Comparison of ENCODE assay signal across 19 cellular contexts in the genomic region with DNA sequence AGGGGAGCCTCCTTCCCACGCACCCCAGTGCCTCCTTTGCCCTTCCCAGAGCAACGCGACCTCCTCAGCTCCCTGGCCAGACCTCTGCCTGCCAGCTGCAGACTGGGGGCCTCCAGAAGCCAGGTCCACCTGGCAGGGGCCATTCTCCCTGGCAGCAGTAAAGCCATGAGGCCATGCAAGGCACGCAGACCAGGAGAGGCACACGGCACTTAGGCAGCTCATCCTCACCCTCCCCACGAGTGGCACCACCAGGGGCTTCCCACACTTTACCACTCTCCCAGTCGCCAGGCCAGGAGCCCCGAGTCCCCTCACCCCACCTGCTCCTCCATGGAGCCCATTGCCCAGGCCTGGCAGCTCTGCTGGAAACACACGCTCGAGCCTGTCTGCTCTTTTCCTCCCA.
"Had no signal": no experiment of that assay in that cellular context is flagged by ENCODE, and none has a peak within 500 bp of the region (broad histone marks: within the 10 kb centered on the region; RNA-seq: fewer than 3 reads in every experiment).

No MANE protein-coding gene starts in this region.

- FAIRE-seq: endometrium, frontal cortex, small intestine had no signal

- H3K36me3 Mint-ChIP-seq: mesothelial cell of epicardium, natural killer cell had no signal

- ATAC-seq: esophagus mucosa; left colon; natural killer cell; stimulated activated naive CD8-positive, alpha-beta T cell treated with anti-CD3 and anti-CD28 coated beads, Interleukin-15, Interleukin-2, amounts not matched to agents 100 U/mL and 50 U/mL, for 24 hours had no signal

- H3K27ac ChIP-seq: dorsolateral prefrontal cortex, heart left ventricle, neutrophil, suprapubic skin, thyroid gland, upper lobe of left lung, uterus had no signal

- H3K9me3 Mint-ChIP-seq: mesothelial cell of epicardium, natural killer cell had no signal

- H3K9me3 ChIP-seq: heart left ventricle, neutrophil, suprapubic skin, thyroid gland, upper lobe of left lung, uterus had no signal

- H3K4me3 ChIP-seq: dorsolateral prefrontal cortex, heart left ventricle, suprapubic skin, thyroid gland, upper lobe of left lung, uterus had no signal

- H3K4me3 Mint-ChIP-seq: mesothelial cell of epicardium, natural killer cell had no signal

- H3K27ac Mint-ChIP-seq: mesothelial cell of epicardium, natural killer cell had no signal

- H3K36me3 ChIP-seq: heart left ventricle, neutrophil, suprapubic skin, thyroid gland, upper lobe of left lung, uterus had no signal

- H3K27me3 ChIP-seq: heart left ventricle, neutrophil, suprapubic skin, thyroid gland, upper lobe of left lung, uterus had no signal

- H3K4me1 ChIP-seq: heart left ventricle, suprapubic skin, uterus had no signal

- DNase-seq: cortex of kidney; dorsolateral prefrontal cortex; effector memory CD4-positive, alpha-beta T cell; hippocampal formation; left colon; natural killer cell; small intestine; stimulated activated CD4-positive, alpha-beta T cell treated with anti-CD3 and anti-CD28 coated beads, Interleukin-2, amount 100 ng/mL, for 48 hours; stimulated activated naive CD8-positive, alpha-beta T cell treated with anti-CD3 and anti-CD28 coated beads, Interleukin-15, Interleukin-2, amounts not matched to agents 100 U/mL and 50 U/mL, for 24 hours; thyroid gland; uterus had no signal
